ENCODE assay signal across 23 cellular contexts in genomic region chr10:43598447-43598846, GRCh38. TPM values are rescaled to one million over a fixed set of nuclear protein-coding genes. Genes with fewer than 3 reads are reported as not detected.
DNase-seq lines count a peak whose midpoint lies in the region; ATAC-seq and TF ChIP-seq lines count a peak whose summit lies in the region.
"Had no signal": no experiment of that assay in that cellular context is flagged by ENCODE, and none has a peak within 500 bp of the region (broad histone marks: within the 10 kb centered on the region; RNA-seq: fewer than 3 reads in every experiment).

No MANE protein-coding gene starts in this region.

- DNase-seq in AG20443 (ENCODE audit: low spot score) = peak; percentile 45
- DNase-seq in GM04504 (ENCODE audit: low read depth) = peak; percentile 50
- DNase-seq in amniotic epithelial cell (ENCODE audit: low read depth) = peak; percentile 18
- DNase-seq in fibroblast of the aortic adventitia (ENCODE audit: low read depth) = peak; percentile 29
- no peak for DNase-seq in retina
- DNase-seq in 8988T = no peak
- no peak for DNase-seq in SIG-M5 (lab: John Stamatoyannopoulos, UW)
- DNase-seq: activated CD4-positive, alpha-beta T cell treated with anti-CD3 and anti-CD28 coated beads, Interleukin-2, amount 50 U/mL, for 48 hours; activated CD4-positive, CD25-positive, alpha-beta regulatory T cell; activated CD8-positive, alpha-beta memory T cell treated with anti-CD3 and anti-CD28 coated beads, Interleukin-2, amount 50 U/mL, for 48 hours; activated effector memory CD4-positive, alpha-beta T cell treated with anti-CD3 and anti-CD28 coated beads, Interleukin-2, amount 50 U/mL, for 16 hours; caudate nucleus; DND-41; kidney glomerular epithelial cell; mesendoderm; naive thymus-derived CD4-positive, alpha-beta T cell; NCI-H1417; NCI-H2107; NCI-H510A; stimulated activated CD8-positive, alpha-beta memory T cell treated with anti-CD3 and anti-CD28 coated beads, Interleukin-4, amount 100 ng/mL, for 48 hours; transverse colon had no signal

- ATAC-seq in HG03565 (IDR thresholded peaks at IDR 0.05; ENCODE audit: unreplicated experiment) = no peak
- ATAC-seq: gastroesophageal sphincter; naive thymus-derived CD4-positive, alpha-beta T cell had no signal

- TF ChIP-seq CTCF in fibroblast of the aortic adventitia (IDR thresholded peaks at IDR 0.05; ENCODE audit: insufficient read depth, low read length) = no peak

- H3K4me3 ChIP-seq in fibroblast of the aortic adventitia (ENCODE audit: low read depth, low read length) = no peak overlapping the region
- H3K4me3 ChIP-seq: gastroesophageal sphincter, transverse colon had no signal

RNA-seq across cellular contexts. Expression of gene ZNF485, which starts 7.8 kb away (rescaled TPM):
- total RNA-seq in fibroblast of the aortic adventitia (ENCODE audit: low replicate concordance) = 3.8 and 4.0 TPM in 2 replicates

RNA-seq across cellular contexts. Expression of gene ZNF239, which starts 24.0 kb away (rescaled TPM):
- total RNA-seq in fibroblast of the aortic adventitia (ENCODE audit: low replicate concordance) = 1.8 and 6.6 TPM in 2 replicates

RNA-seq across cellular contexts. Expression of gene ZNF32, which starts 50.2 kb away (rescaled TPM):
- total RNA-seq in fibroblast of the aortic adventitia (ENCODE audit: low replicate concordance) = 40.2 and 65.3 TPM in 2 replicates

Comparison
In these comparisons a context has a peak if more than half of its experiments do, and no peak if none do; other contexts are left out.
1. DNase-seq: peak in AG20443 (single experiment), GM04504 (single experiment), amniotic epithelial cell (single experiment) and fibroblast of the aortic adventitia (single experiment); none in retina (single experiment), 8988T (single experiment) and SIG-M5 (single experiment).